ENCODE assay signal across 7 cellular contexts in the genomic region with DNA sequence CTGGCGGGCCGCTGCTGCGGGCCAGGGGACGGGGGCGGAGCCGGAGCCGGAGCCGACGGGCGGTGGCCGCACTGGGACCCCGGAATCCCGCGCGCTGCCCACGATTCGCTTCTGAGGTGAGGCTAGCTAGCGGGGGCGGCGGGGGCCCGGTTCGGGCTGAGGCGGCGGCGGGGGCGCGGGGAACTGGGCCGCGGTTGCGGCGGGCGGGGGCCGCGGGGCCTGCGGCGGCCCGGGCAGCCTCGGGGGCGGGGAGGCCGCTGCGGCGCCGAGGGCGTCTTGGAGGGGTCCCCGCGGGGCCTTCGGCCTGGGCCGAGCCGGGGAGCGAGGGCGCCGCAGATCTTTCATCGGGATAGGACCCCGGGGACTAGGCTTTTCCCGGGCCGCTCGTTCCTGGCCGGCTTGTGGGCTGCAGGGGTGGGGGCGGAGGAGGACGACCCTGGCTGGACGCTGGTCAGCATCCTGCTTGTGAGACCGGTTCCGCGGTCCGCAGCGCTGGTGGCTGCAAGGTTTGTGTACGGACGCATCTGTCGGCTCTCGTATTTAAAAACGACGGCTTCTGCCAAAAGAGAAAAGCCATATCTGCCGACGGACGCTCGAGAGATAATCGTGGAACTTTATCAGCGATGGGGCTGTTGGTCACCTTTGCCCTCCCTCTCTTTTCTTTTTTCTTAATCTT. TPM values are rescaled to one million over a fixed set of nuclear protein-coding genes. Genes with fewer than 3 reads are reported as not detected.
DNase-seq lines count a peak whose midpoint lies in the region; ATAC-seq and TF ChIP-seq lines count a peak whose summit lies in the region.

No MANE protein-coding gene starts in this region.

- TF ChIP-seq EP300 in SK-N-SH (IDR thresholded peaks at IDR 0.05; ENCODE audit: borderline replicate concordance in 1 of 2, low read depth in 1 of 2, low read length in 1 of 2): no peak

- TF ChIP-seq CTCF in SK-N-SH (IDR thresholded peaks at IDR 0.05) (no peak), epithelial cell of esophagus (IDR thresholded peaks at IDR 0.05; ENCODE audit: insufficient read depth, low read depth, low read length, missing control alignments) (no peak)

- no peak overlapping the region for H2AFZ ChIP-seq in SK-N-SH (ENCODE audit: low read depth)

- H3K4me3 ChIP-seq in SK-N-SH (ENCODE audit: low read depth in 2 of 2, low read length in 1 of 2) (peak overlapping the region; percentile 63 to 79), epithelial cell of esophagus (ENCODE audit: low read length) (peak overlapping the region; percentile 58), muscle layer of colon (ENCODE audit: low read depth in 1 of 2, low read length in 2 of 2) (peak overlapping the region; percentile 77 to 98)

- WGBS in SK-N-SH (ENCODE audit: low lambda C conversion rate): 0% methylated on average over 9 of the region's 78 CpGs

- H4K20me1 ChIP-seq in SK-N-SH (ENCODE audit: insufficient read depth): peaks cover 45% of the 10 kb centered on the region

- no peaks in the 10 kb centered on the region for H3K27me3 ChIP-seq in SK-N-SH (ENCODE audit: insufficient read depth)
- H3K27me3 ChIP-seq in muscle layer of colon (ENCODE audit: control insufficient read depth in 1 of 2, insufficient read depth in 2 of 2, low read length in 2 of 2): no peaks in the 10 kb centered on the region

- peaks cover 51% of the 10 kb centered on the region for H3K79me2 ChIP-seq in SK-N-SH (ENCODE audit: insufficient read depth)

- peak; percentile 19; the same call in 1 of the 2 replicates for TF ChIP-seq RAD21 in SK-N-SH (IDR thresholded peaks at IDR 0.05; ENCODE audit: low read length)

- H3K9ac ChIP-seq in SK-N-SH (peak overlapping the region; percentile 87), muscle layer of colon (ENCODE audit: low read length) (peak overlapping the region; percentile 25)

- H3K4me1 ChIP-seq in SK-N-SH (ENCODE audit: control insufficient read depth in 1 of 2, insufficient read depth in 2 of 2, low read depth in 1 of 2, low read length in 1 of 2) (peaks cover 0 to 13% of the 10 kb centered on the region in 2 experiments; a peak in 3 of 4 replicates), muscle layer of colon (ENCODE audit: insufficient read depth, low read length) (peaks cover 36% of the 10 kb centered on the region)

- peaks cover 22% of the 10 kb centered on the region for H3F3A ChIP-seq in SK-N-SH (replicated peaks; ENCODE audit: insufficient read depth)

- no peaks in the 10 kb centered on the region for H3K9me3 ChIP-seq in SK-N-SH
- H3K9me3 ChIP-seq in muscle layer of colon (ENCODE audit: low read length): no peaks in the 10 kb centered on the region

- no peaks in the 10 kb centered on the region for H3K9me2 ChIP-seq in SK-N-SH

- H3K4me2 ChIP-seq in SK-N-SH: peak overlapping the region; percentile 85

- ATAC-seq in GM18511 (IDR thresholded peaks at IDR 0.05; ENCODE audit: unreplicated experiment) (peak; percentile 21), HG02938 (IDR thresholded peaks at IDR 0.05; ENCODE audit: unreplicated experiment) (peak; percentile 12), HG02852 (IDR thresholded peaks at IDR 0.05; ENCODE audit: unreplicated experiment) (no peak)

- peak overlapping the region; percentile 62 to 72; a peak in 3 of 4 replicates for H3K27ac ChIP-seq in SK-N-SH (ENCODE audit: low read depth in 2 of 2, low read length in 1 of 2)
- peak overlapping the region; percentile 97 for H3K27ac ChIP-seq in muscle layer of colon (ENCODE audit: low read depth, low read length)

- DNase-seq in SK-N-SH (peak; percentile 79), epithelial cell of esophagus (ENCODE audit: low read depth) (peak; percentile 22), cerebellar cortex (ENCODE audit: low spot score) (no peak)

- H3K36me3 ChIP-seq in SK-N-SH (replicated peaks in 1 of 2; ENCODE audit: control insufficient read depth in 1 of 2, insufficient read depth in 2 of 2, low read length in 1 of 2) (no peaks in the 10 kb centered on the region), muscle layer of colon (ENCODE audit: insufficient read depth, low read length) (no peaks in the 10 kb centered on the region)

- CTCF ChIA-PET in SK-N-SH (lab: Yijun Ruan, JAX): interaction anchor here (1.2 to 1.5 kb wide), 3 partner anchors 25 to 91 kb away, joined by 3 read pairs; no protein-coding TSS in a partner anchor

- POLR2A ChIA-PET in SK-N-SH (lab: Yijun Ruan, JAX): interaction anchor here (0.7 to 1.5 kb wide), 2 partner anchors 10 to 46 kb away, joined by 3 to 6 read pairs; no protein-coding TSS in a partner anchor

TF ChIP-seq in SK-N-SH, 30 proteins besides CTCF, POLR2A, EP300 and RAD21:
- TF ChIP-seq TAF1 (IDR thresholded peaks at IDR 0.05; ENCODE audit: borderline replicate concordance, low read depth, low read length): no peak
- no peak for TF ChIP-seq TCF12 (IDR thresholded peaks at IDR 0.05)
- 0 out of 2 replicates have a peak, but pooled peaks have one; percentile 10 for TF ChIP-seq MXI1 (IDR thresholded peaks at IDR 0.05; ENCODE audit: low read depth, low read length)
- TF ChIP-seq MAX (IDR thresholded peaks at IDR 0.05; ENCODE audit: low read depth): no peak
- TF ChIP-seq IRF3 (IDR thresholded peaks at IDR 0.05; ENCODE audit: low read depth, low read length): no peak
- TF ChIP-seq GATA2 (CRISPR knock-in tag; IDR thresholded peaks at IDR 0.05): no peak
- no peak for TF ChIP-seq CHD2 (IDR thresholded peaks at IDR 0.05; ENCODE audit: low read length, partially characterized antibody)

RNA-seq across cellular contexts. Expression of gene ADD1, which starts 0.4 kb away (rescaled TPM):
- polyA plus RNA-seq in SK-N-SH (2012; rRNA removed): 97.0 and 155 TPM in 2 replicates
- 100 and 114 TPM in 2 replicates for polyA plus RNA-seq in SK-N-SH (2012; cell fraction: cytosol; rRNA removed)
- 317 and 506 TPM in 2 replicates for polyA plus RNA-seq in SK-N-SH (2012; cell fraction: nucleus; rRNA removed)

RNA-seq across cellular contexts. Expression of gene SH3BP2, which starts 51.2 kb away (rescaled TPM):
- polyA plus RNA-seq in SK-N-SH (2012; rRNA removed): 25.2 and 26.8 TPM in 2 replicates
- polyA plus RNA-seq in SK-N-SH (2012; cell fraction: cytosol; rRNA removed): 5.6 and 8.5 TPM in 2 replicates
- 132 and 143 TPM in 2 replicates for polyA plus RNA-seq in SK-N-SH (2012; cell fraction: nucleus; rRNA removed)
